Comparison of ENCODE assay signal across 8 cellular contexts in the genomic region with DNA sequence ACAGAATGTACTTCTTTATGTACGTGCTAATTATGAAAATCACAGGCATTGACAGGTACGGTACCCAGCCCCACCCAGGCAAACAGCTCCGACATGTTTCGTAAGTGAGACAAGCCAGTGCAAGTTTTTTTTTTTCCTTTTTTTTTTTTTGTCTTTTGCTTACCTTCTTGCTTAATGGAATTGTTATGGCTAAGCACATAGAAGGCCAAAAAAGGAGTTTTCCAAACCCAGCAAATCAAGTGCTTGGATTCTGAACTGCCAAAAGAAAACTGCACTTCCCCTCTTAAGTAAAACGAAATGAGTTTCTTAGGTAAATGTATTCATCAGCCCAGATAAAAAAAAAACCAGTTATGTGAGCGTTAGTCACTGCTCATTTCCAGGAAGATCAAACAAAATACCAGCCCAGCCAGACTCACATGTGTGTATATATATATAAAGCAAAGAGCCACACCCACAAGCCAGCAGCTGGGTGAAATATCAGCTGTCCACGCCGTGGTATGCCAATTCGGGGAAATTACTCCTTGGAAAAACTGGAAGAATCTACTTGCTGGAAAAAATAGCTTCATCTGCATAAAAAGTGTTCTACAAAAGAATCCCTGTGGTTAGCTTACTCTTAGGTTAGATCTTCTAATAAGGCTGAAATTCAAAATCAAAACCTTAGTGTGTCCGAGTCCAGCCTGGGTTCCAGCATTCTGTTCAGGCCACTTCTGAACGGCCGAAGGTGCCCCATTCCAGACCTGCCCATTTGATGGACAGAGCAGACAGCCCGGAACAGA. TPM values are rescaled to one million over a fixed set of nuclear protein-coding genes. Genes with fewer than 3 reads are reported as not detected.
A peak's percentile ranks its signal among the peaks of the same experiment; 100 is the strongest.
DNase-seq lines count a peak whose midpoint lies in the region; ATAC-seq, FAIRE-seq and TF ChIP-seq lines count a peak whose summit lies in the region.

No MANE protein-coding gene starts in this region.

- H3K27me3 ChIP-seq in esophagus squamous epithelium = no peaks in the 10 kb centered on the region
- H3K27me3 ChIP-seq in ovary = no peaks in the 10 kb centered on the region

- H3K36me3 ChIP-seq in esophagus squamous epithelium = peaks cover 18 to 73% (median 42%) of the 10 kb centered on the region in 3 donors
- H3K36me3 ChIP-seq in ovary = no peaks in the 10 kb centered on the region

- peak; percentile 14 for TF ChIP-seq EP300 in ovary (IDR thresholded peaks at IDR 0.05)

- TF ChIP-seq POLR2A in esophagus squamous epithelium (IDR thresholded peaks at IDR 0.05) = no peak
- no peak for TF ChIP-seq POLR2A in ovary (IDR thresholded peaks at IDR 0.05)

- H3K9me3 ChIP-seq in esophagus squamous epithelium (no peaks in the 10 kb centered on the region), ovary (no peaks in the 10 kb centered on the region)

- peak overlapping the region; percentile 88 to 100 (median 99) for H3K27ac ChIP-seq in esophagus squamous epithelium
- peak overlapping the region; percentile 6 to 68 for H3K27ac ChIP-seq in ovary

- intact Hi-C loops in esophagus squamous epithelium (cut with DNase I) = loop anchor here (10.0 kb wide), 1 partner anchor 292 kb away; no protein-coding TSS in a partner anchor
- intact Hi-C loops in ovary (cut with DNase I) = loop anchor here in 1 of 4 donors (10.0 kb wide), 1 partner anchor 532 kb away; no protein-coding TSS in a partner anchor

- TF ChIP-seq CTCF in esophagus squamous epithelium (IDR thresholded peaks at IDR 0.05) (no peak), ovary (IDR thresholded peaks at IDR 0.05) (no peak), D721Med (IDR thresholded peaks at IDR 0.05; ENCODE audit: insufficient read depth, missing control alignments) (no peak)

- H3K4me3 ChIP-seq in Jurkat, Clone E6-1 (ENCODE audit: low read length) = no peak overlapping the region
- peak overlapping the region in 2 of 4 donors; percentile 15 to 21 for H3K4me3 ChIP-seq in esophagus squamous epithelium
- H3K4me3 ChIP-seq in ovary = no peak overlapping the region

- FAIRE-seq in D721Med (lab: Jason Lieb, UNC) = no peak

- DNase-seq in A172 (ENCODE audit: low spot score) = peak; percentile 92
- peak; percentile 45 for DNase-seq in Jurkat, Clone E6-1 (ENCODE audit: low read depth, low spot score)
- DNase-seq in activated CD8-positive, alpha-beta memory T cell treated with anti-CD3 and anti-CD28 coated beads, Interleukin-2, amount 50 U/mL, for 48 hours = peak; percentile 68
- DNase-seq in esophagus squamous epithelium (lab: John Stamatoyannopoulos, UW) = no peak
- peak in 2 of 5 donors; percentile 43 to 45 for DNase-seq in ovary
- no peak for DNase-seq in D721Med (ENCODE audit: insufficient read length, low spot score)

- ATAC-seq in GM18858 (IDR thresholded peaks at IDR 0.05; ENCODE audit: unreplicated experiment) = no peak
- no peak for ATAC-seq in HG03354 (IDR thresholded peaks at IDR 0.05; ENCODE audit: poor library complexity, severe bottlenecking, unreplicated experiment)

- H3K4me1 ChIP-seq in esophagus squamous epithelium (peaks cover 55 to 81% (median 64%) of the 10 kb centered on the region in 3 donors), ovary (ENCODE audit: insufficient read depth) (peaks cover 16% of the 10 kb centered on the region)

- WGBS in esophagus squamous epithelium, 2 donors = 26 to 27% methylated on average over 13 of the region's 13 CpGs
- WGBS in ovary, 3 donors = 22 to 38% (median 27%) methylated on average over 13 of the region's 13 CpGs

RNA-seq across cellular contexts. Expression of a gene that starts 8.0 kb away (rescaled TPM):
- 20.3 and 20.4 TPM in 2 replicates for total RNA-seq in A172 (2014; rRNA removed; shearing (Covaris generic))
- polyA plus RNA-seq in Jurkat, Clone E6-1 (2012; ENCODE audit: insufficient read depth, insufficient read length) = 11.3 TPM
- total RNA-seq in esophagus squamous epithelium (10 to 100 TPM; 39.6 to 91.2 (median 74.2) TPM), ovary (100 to 1,000 TPM in 3 of 7 donors, 10 to 100 TPM in 4; 53.7 to 178 (median 97.3) TPM)
- polyA plus RNA-seq in ovary = 10 to 100 TPM; 45.4 to 79.0 TPM

Comparison
In these comparisons a context has a peak if more than half of its experiments do, and no peak if none do; other contexts are left out.
1. DNase-seq: peak in A172 (single experiment), Jurkat, Clone E6-1 (single experiment) and activated CD8-positive, alpha-beta memory T cell treated with anti-CD3 and anti-CD28 coated beads, Interleukin-2, amount 50 U/mL, for 48 hours (single experiment); none in esophagus squamous epithelium (single experiment) and D721Med (single experiment).